Comparison of ENCODE assay signal across 1 cellular context in genomic region chr1:201468501-201468843, GRCh38.
TF ChIP-seq lines count a peak whose summit lies in the region.

No MANE protein-coding gene starts in this region.

TF ChIP-seq in HepG2, 621 proteins besides CTCF, POLR2A, EP300 and RAD21 (continued from another document and continues in another):
- TF ChIP-seq, protein P1, sequence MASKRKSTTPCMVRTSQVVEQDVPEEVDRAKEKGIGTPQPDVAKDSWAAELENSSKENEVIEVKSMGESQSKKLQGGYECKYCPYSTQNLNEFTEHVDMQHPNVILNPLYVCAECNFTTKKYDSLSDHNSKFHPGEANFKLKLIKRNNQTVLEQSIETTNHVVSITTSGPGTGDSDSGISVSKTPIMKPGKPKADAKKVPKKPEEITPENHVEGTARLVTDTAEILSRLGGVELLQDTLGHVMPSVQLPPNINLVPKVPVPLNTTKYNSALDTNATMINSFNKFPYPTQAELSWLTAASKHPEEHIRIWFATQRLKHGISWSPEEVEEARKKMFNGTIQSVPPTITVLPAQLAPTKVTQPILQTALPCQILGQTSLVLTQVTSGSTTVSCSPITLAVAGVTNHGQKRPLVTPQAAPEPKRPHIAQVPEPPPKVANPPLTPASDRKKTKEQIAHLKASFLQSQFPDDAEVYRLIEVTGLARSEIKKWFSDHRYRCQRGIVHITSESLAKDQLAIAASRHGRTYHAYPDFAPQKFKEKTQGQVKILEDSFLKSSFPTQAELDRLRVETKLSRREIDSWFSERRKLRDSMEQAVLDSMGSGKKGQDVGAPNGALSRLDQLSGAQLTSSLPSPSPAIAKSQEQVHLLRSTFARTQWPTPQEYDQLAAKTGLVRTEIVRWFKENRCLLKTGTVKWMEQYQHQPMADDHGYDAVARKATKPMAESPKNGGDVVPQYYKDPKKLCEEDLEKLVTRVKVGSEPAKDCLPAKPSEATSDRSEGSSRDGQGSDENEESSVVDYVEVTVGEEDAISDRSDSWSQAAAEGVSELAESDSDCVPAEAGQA (IDR thresholded peaks at IDR 0.05; ENCODE audit: low read depth) = no peak
- TF ChIP-seq, protein P1 (CRISPR knock-in tag; IDR thresholded peaks at IDR 0.05; ENCODE audit: borderline replicate concordance) = no peak
- no peak for TF ChIP-seq HMG20A (CRISPR knock-in tag; IDR thresholded peaks at IDR 0.05; ENCODE audit: borderline replicate concordance)
- TF ChIP-seq ZNF263 (CRISPR knock-in tag; IDR thresholded peaks at IDR 0.05) = no peak; the same call in 1 of the 2 replicates
- no peak for TF ChIP-seq TERF1 (CRISPR knock-in tag; IDR thresholded peaks at IDR 0.05)
- no peak for TF ChIP-seq AKNA (CRISPR knock-in tag; IDR thresholded peaks at IDR 0.05; ENCODE audit: borderline replicate concordance)
- no peak for TF ChIP-seq RFX1 (IDR thresholded peaks at IDR 0.05)
- TF ChIP-seq ZNF878 (CRISPR knock-in tag; IDR thresholded peaks at IDR 0.05) = no peak
- TF ChIP-seq FOXP4 (CRISPR knock-in tag; IDR thresholded peaks at IDR 0.05) = no peak
- TF ChIP-seq IKZF1 (IDR thresholded peaks at IDR 0.05) = no peak
- TF ChIP-seq JARID2 (CRISPR knock-in tag; IDR thresholded peaks at IDR 0.05; ENCODE audit: insufficient replicate concordance) = no peak
- TF ChIP-seq ZBTB26 (CRISPR knock-in tag; IDR thresholded peaks at IDR 0.05; ENCODE audit: borderline replicate concordance) = no peak
- no peak for TF ChIP-seq ZNF124 (CRISPR knock-in tag; IDR thresholded peaks at IDR 0.05)
- TF ChIP-seq KMT2A (CRISPR knock-in tag; IDR thresholded peaks at IDR 0.05) = no peak
- no peak for TF ChIP-seq PRMT3 (CRISPR knock-in tag; IDR thresholded peaks at IDR 0.05; ENCODE audit: borderline replicate concordance, low read depth)
- TF ChIP-seq SRF (IDR thresholded peaks at IDR 0.05; ENCODE audit: low read depth, low read length) = no peak
- TF ChIP-seq RBAK (CRISPR knock-in tag; IDR thresholded peaks at IDR 0.05) = no peak
- TF ChIP-seq EED (CRISPR knock-in tag; IDR thresholded peaks at IDR 0.05) = 0 out of 2 replicates have a peak, but pooled peaks have one; percentile 2
- TF ChIP-seq RNF2 (conservative IDR thresholded peaks at IDR 0.05; ENCODE audit: low read depth) = no peak
- no peak for TF ChIP-seq POLR2AphosphoS5 (IDR thresholded peaks at IDR 0.05; ENCODE audit: low read depth, low read length)
- no peak for TF ChIP-seq TEAD2 (CRISPR knock-in tag; IDR thresholded peaks at IDR 0.05)
- no peak for TF ChIP-seq HNF4A (CRISPR knock-in tag; IDR thresholded peaks at IDR 0.05)
- TF ChIP-seq, protein P2, sequence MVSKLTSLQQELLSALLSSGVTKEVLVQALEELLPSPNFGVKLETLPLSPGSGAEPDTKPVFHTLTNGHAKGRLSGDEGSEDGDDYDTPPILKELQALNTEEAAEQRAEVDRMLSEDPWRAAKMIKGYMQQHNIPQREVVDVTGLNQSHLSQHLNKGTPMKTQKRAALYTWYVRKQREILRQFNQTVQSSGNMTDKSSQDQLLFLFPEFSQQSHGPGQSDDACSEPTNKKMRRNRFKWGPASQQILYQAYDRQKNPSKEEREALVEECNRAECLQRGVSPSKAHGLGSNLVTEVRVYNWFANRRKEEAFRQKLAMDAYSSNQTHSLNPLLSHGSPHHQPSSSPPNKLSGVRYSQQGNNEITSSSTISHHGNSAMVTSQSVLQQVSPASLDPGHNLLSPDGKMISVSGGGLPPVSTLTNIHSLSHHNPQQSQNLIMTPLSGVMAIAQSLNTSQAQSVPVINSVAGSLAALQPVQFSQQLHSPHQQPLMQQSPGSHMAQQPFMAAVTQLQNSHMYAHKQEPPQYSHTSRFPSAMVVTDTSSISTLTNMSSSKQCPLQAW (CRISPR knock-in tag; IDR thresholded peaks at IDR 0.05) = no peak
- no peak for TF ChIP-seq ZSCAN12 (CRISPR knock-in tag; IDR thresholded peaks at IDR 0.05)
- no peak for TF ChIP-seq ZSCAN21 (CRISPR knock-in tag; IDR thresholded peaks at IDR 0.05; ENCODE audit: borderline replicate concordance)
- TF ChIP-seq ZNF20 (CRISPR knock-in tag; IDR thresholded peaks at IDR 0.05) = no peak
- no peak for TF ChIP-seq ZNF430 (CRISPR knock-in tag; IDR thresholded peaks at IDR 0.05)
- no peak for TF ChIP-seq SIN3B (IDR thresholded peaks at IDR 0.05; ENCODE audit: low read length)
- no peak for TF ChIP-seq ZNF3 (CRISPR knock-in tag; IDR thresholded peaks at IDR 0.05)
- no peak for TF ChIP-seq ZNF788 (CRISPR knock-in tag; IDR thresholded peaks at IDR 0.05; ENCODE audit: borderline replicate concordance)
- TF ChIP-seq FOXK1 (CRISPR knock-in tag; IDR thresholded peaks at IDR 0.05; ENCODE audit: borderline replicate concordance, low read depth) = no peak
- no peak for TF ChIP-seq SOX5 (CRISPR knock-in tag; IDR thresholded peaks at IDR 0.05; ENCODE audit: borderline replicate concordance)
- TF ChIP-seq ZNF350 (CRISPR knock-in tag; IDR thresholded peaks at IDR 0.05; ENCODE audit: borderline replicate concordance, low read depth) = no peak
- TF ChIP-seq NKX3-1 (CRISPR knock-in tag; IDR thresholded peaks at IDR 0.05) = no peak
- no peak for TF ChIP-seq ZNF75D (CRISPR knock-in tag; IDR thresholded peaks at IDR 0.05; ENCODE audit: borderline replicate concordance)
- TF ChIP-seq ZNF652 (CRISPR knock-in tag; IDR thresholded peaks at IDR 0.05; ENCODE audit: borderline replicate concordance, low read depth) = no peak
- TF ChIP-seq, protein P3, sequence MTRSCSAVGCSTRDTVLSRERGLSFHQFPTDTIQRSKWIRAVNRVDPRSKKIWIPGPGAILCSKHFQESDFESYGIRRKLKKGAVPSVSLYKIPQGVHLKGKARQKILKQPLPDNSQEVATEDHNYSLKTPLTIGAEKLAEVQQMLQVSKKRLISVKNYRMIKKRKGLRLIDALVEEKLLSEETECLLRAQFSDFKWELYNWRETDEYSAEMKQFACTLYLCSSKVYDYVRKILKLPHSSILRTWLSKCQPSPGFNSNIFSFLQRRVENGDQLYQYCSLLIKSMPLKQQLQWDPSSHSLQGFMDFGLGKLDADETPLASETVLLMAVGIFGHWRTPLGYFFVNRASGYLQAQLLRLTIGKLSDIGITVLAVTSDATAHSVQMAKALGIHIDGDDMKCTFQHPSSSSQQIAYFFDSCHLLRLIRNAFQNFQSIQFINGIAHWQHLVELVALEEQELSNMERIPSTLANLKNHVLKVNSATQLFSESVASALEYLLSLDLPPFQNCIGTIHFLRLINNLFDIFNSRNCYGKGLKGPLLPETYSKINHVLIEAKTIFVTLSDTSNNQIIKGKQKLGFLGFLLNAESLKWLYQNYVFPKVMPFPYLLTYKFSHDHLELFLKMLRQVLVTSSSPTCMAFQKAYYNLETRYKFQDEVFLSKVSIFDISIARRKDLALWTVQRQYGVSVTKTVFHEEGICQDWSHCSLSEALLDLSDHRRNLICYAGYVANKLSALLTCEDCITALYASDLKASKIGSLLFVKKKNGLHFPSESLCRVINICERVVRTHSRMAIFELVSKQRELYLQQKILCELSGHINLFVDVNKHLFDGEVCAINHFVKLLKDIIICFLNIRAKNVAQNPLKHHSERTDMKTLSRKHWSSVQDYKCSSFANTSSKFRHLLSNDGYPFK (CRISPR knock-in tag; IDR thresholded peaks at IDR 0.05; ENCODE audit: borderline replicate concordance) = no peak
- TF ChIP-seq ZNF776 (CRISPR knock-in tag; IDR thresholded peaks at IDR 0.05) = no peak
- TF ChIP-seq NRL (CRISPR knock-in tag; IDR thresholded peaks at IDR 0.05; ENCODE audit: borderline replicate concordance) = 0 out of 2 replicates have a peak, but pooled peaks have one; percentile 1
- peak; percentile 62; the same call in 1 of the 2 replicates for TF ChIP-seq ZNF780A (CRISPR knock-in tag; IDR thresholded peaks at IDR 0.05)
- TF ChIP-seq ZNF543 (CRISPR knock-in tag; IDR thresholded peaks at IDR 0.05) = peak; percentile 40; the same call in 1 of the 2 replicates
- no peak for TF ChIP-seq MXD4 (CRISPR knock-in tag; IDR thresholded peaks at IDR 0.05)
